8 cellular contexts compared by ENCODE assay signal in genomic region chr7:54664235-54665228, GRCh38.
A peak's percentile ranks its signal among the peaks of the same experiment; 100 is the strongest.
DNase-seq lines count a peak whose midpoint lies in the region; ATAC-seq and TF ChIP-seq lines count a peak whose summit lies in the region.

No MANE protein-coding gene starts in this region.

- no peak overlapping the region for H3K9ac ChIP-seq in DND-41 (ENCODE audit: low read depth, low read length)

- 3 to 7% methylated on average over 62 of the region's 62 CpGs for WGBS in esophagus, 2 donors

- no peak overlapping the region for H2AFZ ChIP-seq in DND-41 (ENCODE audit: low read depth, low read length)

- H3K27me3 ChIP-seq in DND-41 (ENCODE audit: insufficient read depth, low read length, poor library complexity), result no peaks in the 10 kb centered on the region
- H3K27me3 ChIP-seq in esophagus (ENCODE audit: control insufficient read depth in 1 of 2, insufficient read depth in 2 of 2, low read length in 2 of 2), result peaks cover 0 to 3% of the 10 kb centered on the region in 2 donors

- ATAC-seq in DND-41 (ENCODE audit: insufficient read depth, low read depth) (no peak), GM19438 (IDR thresholded peaks at IDR 0.05; ENCODE audit: low read depth, unreplicated experiment) (peak; percentile 69)

- no peak for DNase-seq in DND-41
- DNase-seq in HT1080 (ENCODE audit: low read depth), result peak; percentile 24
- peak; percentile 86 for DNase-seq in SK-N-DZ (ENCODE audit: low spot score)
- peak; percentile 65 for DNase-seq in myocyte (ENCODE audit: low read depth)
- DNase-seq in NCI-H526 treated with DMSO at 0.1 percent for 48 hours (lab: John Stamatoyannopoulos, UW), result no peak
- no peak for DNase-seq in NCI-H1694 treated with DMSO at 0.1 percent for 48 hours (lab: John Stamatoyannopoulos, UW)

- H3K4me1 ChIP-seq in DND-41 (ENCODE audit: insufficient read depth, low read length) (no peaks in the 10 kb centered on the region), esophagus (ENCODE audit: control insufficient read depth in 2 of 2, insufficient read depth in 2 of 2, low read length in 1 of 2) (peaks cover 0 to 10% of the 10 kb centered on the region in 2 donors)

- no peak overlapping the region for H3K4me2 ChIP-seq in DND-41 (ENCODE audit: insufficient read depth, low read length)

- H4K20me1 ChIP-seq in DND-41 (ENCODE audit: insufficient read depth, low read length), result no peaks in the 10 kb centered on the region

- H3K4me3 ChIP-seq in DND-41 (ENCODE audit: low read depth in 1 of 2, low read length in 2 of 2) (no peak overlapping the region), esophagus (ENCODE audit: low read depth in 1 of 2, low read length in 2 of 2) (peak overlapping the region; percentile 24 to 27)

- H3K27ac ChIP-seq in DND-41 (ENCODE audit: low read length), result no peak overlapping the region
- H3K27ac ChIP-seq in esophagus (ENCODE audit: low read depth in 2 of 2, low read length in 1 of 2), result no peak overlapping the region

- no peaks in the 10 kb centered on the region for H3K9me3 ChIP-seq in DND-41 (ENCODE audit: insufficient read depth, low read length, severe bottlenecking)
- peaks cover 3 to 6% of the 10 kb centered on the region in 2 donors for H3K9me3 ChIP-seq in esophagus (ENCODE audit: control insufficient read depth in 2 of 2, insufficient read depth in 1 of 2, low read depth in 1 of 2, low read length in 1 of 2)

- H3K36me3 ChIP-seq in DND-41 (ENCODE audit: insufficient read depth, low read length) (no peaks in the 10 kb centered on the region), esophagus (ENCODE audit: control insufficient read depth in 2 of 2, insufficient read depth in 2 of 2, low read length in 1 of 2) (no peaks in the 10 kb centered on the region)

- peak; percentile 19 for TF ChIP-seq CTCF in DND-41 (IDR thresholded peaks at IDR 0.05; ENCODE audit: borderline replicate concordance, extremely low read depth, low read length, poor library complexity, severe bottlenecking)

- no peaks in the 10 kb centered on the region for H3K79me2 ChIP-seq in DND-41 (ENCODE audit: insufficient read depth, low read length)

Comparison
In these comparisons a context has a peak if more than half of its experiments do, and no peak if none do; other contexts are left out.
1. DNase-seq: peak in HT1080 (single experiment), SK-N-DZ (single experiment) and myocyte (single experiment); none in DND-41 (single experiment), NCI-H526 treated with DMSO at 0.1 percent for 48 hours (single experiment) and NCI-H1694 treated with DMSO at 0.1 percent for 48 hours (single experiment).
2. H3K4me3 ChIP-seq: peak in esophagus (2 of 2); none in DND-41 (0 of 2).